In the genomic region with DNA sequence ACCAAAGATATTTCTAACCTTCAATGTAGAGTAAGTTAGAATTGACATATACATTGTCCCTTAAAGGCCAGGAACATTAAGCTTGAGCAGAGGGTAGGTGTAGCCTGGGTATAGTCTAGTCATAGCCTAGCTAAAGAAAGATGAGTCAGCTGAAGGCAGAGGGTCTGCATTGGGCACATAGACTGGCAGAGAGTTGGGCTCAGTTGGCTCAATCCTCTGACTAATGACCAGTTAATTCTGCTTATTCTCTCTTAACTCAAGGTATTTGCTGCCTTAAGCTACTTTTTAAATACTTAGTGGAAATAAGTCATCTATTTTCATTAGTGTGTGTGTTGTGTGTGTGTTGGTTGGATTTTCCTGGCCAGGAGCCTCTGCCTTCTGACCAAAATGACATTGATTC, we compare ENCODE assay signal across 1 cellular context.
TF ChIP-seq lines count a peak whose summit lies in the region.

No MANE protein-coding gene starts in this region.

TF ChIP-seq in IMR-90, 13 proteins besides CTCF, POLR2A, EP300 and RAD21 (continued from another document):
- TF ChIP-seq, protein P1, sequence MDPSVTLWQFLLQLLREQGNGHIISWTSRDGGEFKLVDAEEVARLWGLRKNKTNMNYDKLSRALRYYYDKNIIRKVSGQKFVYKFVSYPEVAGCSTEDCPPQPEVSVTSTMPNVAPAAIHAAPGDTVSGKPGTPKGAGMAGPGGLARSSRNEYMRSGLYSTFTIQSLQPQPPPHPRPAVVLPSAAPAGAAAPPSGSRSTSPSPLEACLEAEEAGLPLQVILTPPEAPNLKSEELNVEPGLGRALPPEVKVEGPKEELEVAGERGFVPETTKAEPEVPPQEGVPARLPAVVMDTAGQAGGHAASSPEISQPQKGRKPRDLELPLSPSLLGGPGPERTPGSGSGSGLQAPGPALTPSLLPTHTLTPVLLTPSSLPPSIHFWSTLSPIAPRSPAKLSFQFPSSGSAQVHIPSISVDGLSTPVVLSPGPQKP (IDR thresholded peaks at IDR 0.05; ENCODE audit: borderline replicate concordance, low read depth, low read length) = no peak
- TF ChIP-seq FOS (IDR thresholded peaks at IDR 0.05; ENCODE audit: low read depth, low read length) (no peak), NFE2L2 (IDR thresholded peaks at IDR 0.05; ENCODE audit: low read depth, low read length) (no peak), MAFK (IDR thresholded peaks at IDR 0.05; ENCODE audit: low read depth, low read length) (no peak)
